12 cellular contexts compared by ENCODE assay signal in the genomic region with DNA sequence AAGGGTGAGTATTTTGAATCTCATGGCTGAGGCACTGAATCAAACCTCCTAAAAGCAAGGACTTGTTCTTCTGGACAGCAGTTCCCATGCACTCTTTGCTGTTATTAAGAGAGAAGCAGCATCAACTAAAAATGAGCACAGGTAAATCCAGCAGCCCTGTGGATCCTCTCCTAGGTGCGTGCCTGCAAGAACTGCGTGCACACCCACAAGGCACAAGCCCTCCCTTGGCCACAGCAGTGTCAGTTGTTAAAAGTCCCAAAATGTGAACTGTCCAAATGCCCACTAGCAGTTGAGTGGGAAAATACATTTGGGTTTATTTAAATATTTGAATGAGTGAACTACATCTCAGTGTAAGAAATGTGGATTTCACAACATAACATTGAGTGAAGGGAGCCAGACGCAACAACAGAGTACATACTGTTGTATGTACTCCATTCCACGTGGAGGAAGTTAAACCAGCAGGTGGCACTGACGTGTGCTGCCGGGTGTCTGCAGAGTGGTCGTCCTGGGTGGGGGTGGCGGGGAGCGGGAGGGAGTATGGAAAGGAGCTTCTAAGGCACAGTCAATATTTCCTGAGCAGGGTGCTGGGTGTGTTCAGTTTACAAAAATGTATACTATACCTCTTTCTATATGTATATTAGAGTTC.
DNase-seq lines count a peak whose midpoint lies in the region; ATAC-seq, FAIRE-seq and TF ChIP-seq lines count a peak whose summit lies in the region.
"Had no signal": no experiment of that assay in that cellular context is flagged by ENCODE, and none has a peak within 500 bp of the region (broad histone marks: within the 10 kb centered on the region; RNA-seq: fewer than 3 reads in every experiment).

No MANE protein-coding gene starts in this region.

- no peak overlapping the region for H4K5ac ChIP-seq in mesendoderm (ENCODE audit: low read length)

- FAIRE-seq in D721Med (lab: Jason Lieb, UNC): no peak
- FAIRE-seq: GM18507, small intestine had no signal

- H3K23ac ChIP-seq in mesendoderm (ENCODE audit: low read length): no peak overlapping the region

- H2BK120ac ChIP-seq in mesendoderm (ENCODE audit: low read depth, low read length): no peak overlapping the region

- no peak overlapping the region for H3K4me2 ChIP-seq in mesendoderm (ENCODE audit: low read length)

- H3K56ac ChIP-seq in mesendoderm (ENCODE audit: low read length): no peak overlapping the region

- no CpG with 5 or more reads among the region's 9 CpGs for WGBS in mesendoderm (ENCODE audit: extremely low coverage, insufficient coverage, low lambda C conversion rate)

- no peak overlapping the region for H3K18ac ChIP-seq in mesendoderm (ENCODE audit: low read length)

- H3K4me1 ChIP-seq in ascending aorta: no peaks in the 10 kb centered on the region
- H3K4me1 ChIP-seq in mesendoderm (ENCODE audit: control insufficient read depth, low read depth, low read length): no peaks in the 10 kb centered on the region

- no peak overlapping the region for H2BK15ac ChIP-seq in mesendoderm (replicated peaks; ENCODE audit: low read depth)

- H3K9me3 ChIP-seq in ascending aorta: no peaks in the 10 kb centered on the region
- H3K9me3 ChIP-seq: heart left ventricle had no signal

- no peaks in the 10 kb centered on the region for H3K79me2 ChIP-seq in mesendoderm (ENCODE audit: control insufficient read depth, insufficient read depth, low read length)

- no peaks in the 10 kb centered on the region for H3K79me1 ChIP-seq in mesendoderm (ENCODE audit: low read length)

- no peak overlapping the region for H3K9ac ChIP-seq in mesendoderm (ENCODE audit: low read length)

- TF ChIP-seq CTCF in D721Med (IDR thresholded peaks at IDR 0.05; ENCODE audit: insufficient read depth, missing control alignments): peak; percentile 5
- TF ChIP-seq CTCF in ascending aorta (IDR thresholded peaks at IDR 0.05): peak in 2 of 3 experiments; percentile 13 to 49

- no peak overlapping the region for H3K4ac ChIP-seq in mesendoderm (ENCODE audit: low read depth, low read length)

- H3K4me3 ChIP-seq in ascending aorta (no peak overlapping the region), mesendoderm (ENCODE audit: low read length) (no peak overlapping the region)
- H3K4me3 ChIP-seq: heart left ventricle had no signal

- H3K36me3 ChIP-seq in ascending aorta (no peaks in the 10 kb centered on the region), mesendoderm (ENCODE audit: control insufficient read depth, insufficient read depth, low read length) (no peaks in the 10 kb centered on the region)
- H3K36me3 ChIP-seq: heart left ventricle had no signal

- no peak overlapping the region for H2AK5ac ChIP-seq in mesendoderm (ENCODE audit: low read length)

- DNase-seq in D721Med (ENCODE audit: insufficient read length, low spot score) (no peak), HK-2 (ENCODE audit: unreplicated experiment) (peak; percentile 3), ascending aorta (ENCODE audit: low spot score in 2 of 2) (no peak), mesendoderm (peak; percentile 80), Ammon's horn (ENCODE audit: low spot score) (no peak)
- no peak for DNase-seq in activated CD4-positive, CD25-positive, alpha-beta regulatory T cell treated with anti-CD3 and anti-CD28 coated beads, Interleukin-2, amount 50 U/mL, for 72 hours
- DNase-seq: activated T-cell treated with anti-CD3 and anti-CD28 coated beads, Interleukin-2, amount 50 U/mL, for 24 hours; heart left ventricle; small intestine had no signal

- ATAC-seq in HG03571 (IDR thresholded peaks at IDR 0.05; ENCODE audit: unreplicated experiment) (no peak), GM19328 (IDR thresholded peaks at IDR 0.05; ENCODE audit: unreplicated experiment) (no peak)

- H3K27me3 ChIP-seq in ascending aorta: no peaks in the 10 kb centered on the region
- H3K27me3 ChIP-seq in mesendoderm (ENCODE audit: insufficient read depth, low read length, poor library complexity): no peaks in the 10 kb centered on the region

- H4K8ac ChIP-seq in mesendoderm (ENCODE audit: low read depth, low read length): no peak overlapping the region

- H3K27ac ChIP-seq in ascending aorta (no peak overlapping the region), mesendoderm (ENCODE audit: low read depth, low read length) (no peak overlapping the region)
- H3K27ac ChIP-seq: heart left ventricle had no signal

- intact Hi-C loops in ascending aorta (cut with DNase I): loop anchor here (5.0 to 10.0 kb wide), 4 partner anchors 145 to 795 kb away; a partner anchor contains a TSS

- no peak overlapping the region for H2BK5ac ChIP-seq in mesendoderm (ENCODE audit: low read length)

Comparison
In these comparisons a context has a peak if more than half of its experiments do, and no peak if none do; other contexts are left out.
1. DNase-seq: peak in HK-2 (single experiment) and mesendoderm (single experiment); none in D721Med (single experiment), ascending aorta (0 of 2), activated CD4-positive, CD25-positive, alpha-beta regulatory T cell treated with anti-CD3 and anti-CD28 coated beads, Interleukin-2, amount 50 U/mL, for 72 hours (single experiment) and Ammon's horn (single experiment).